ENCODE assay signal across 8 cellular contexts in genomic region chr15:52078876-52079700, GRCh38. TPM values are rescaled to one million over a fixed set of nuclear protein-coding genes. Genes with fewer than 3 reads are reported as not detected.
A peak's percentile ranks its signal among the peaks of the same experiment; 100 is the strongest.
DNase-seq lines count a peak whose midpoint lies in the region; ATAC-seq and TF ChIP-seq lines count a peak whose summit lies in the region.

No MANE protein-coding gene starts in this region.

- intact Hi-C loops in adrenal gland (cut with DNase I): loop anchor here in 1 of 2 donors (10.0 kb wide), 1 partner anchor 54 kb away; no protein-coding TSS in a partner anchor
- intact Hi-C loops in left ventricle myocardium inferior (cut with micrococcal nuclease): loop anchor here (5.0 kb wide), 1 partner anchor 97 kb away; no protein-coding TSS in a partner anchor

- H3K27ac ChIP-seq in adrenal gland (no peak overlapping the region), left ventricle myocardium inferior (replicated peaks) (no peak overlapping the region)

- H3K4me3 ChIP-seq in adrenal gland (no peak overlapping the region), left ventricle myocardium inferior (no peak overlapping the region), retinal pigment epithelial cell (ENCODE audit: low read length) (no peak overlapping the region)

- H3K4me1 ChIP-seq in adrenal gland (replicated peaks in 1 of 2) (no peaks in the 10 kb centered on the region), left ventricle myocardium inferior (peaks cover 6% of the 10 kb centered on the region)

- no peak overlapping the region for H3K4me3 Mint-ChIP-seq in T-cell

- H3K36me3 ChIP-seq in adrenal gland (replicated peaks in 1 of 2) (no peaks in the 10 kb centered on the region), left ventricle myocardium inferior (no peaks in the 10 kb centered on the region)

- peak; percentile 65 for DNase-seq in EH (ENCODE audit: low read depth)
- DNase-seq in KG1 (lab: John Stamatoyannopoulos, UW): peak; percentile 63
- DNase-seq in T-cell: peak; percentile 39 to 90 (median 76)
- DNase-seq in adrenal gland: peak; percentile 67 to 90 (median 87)
- peak; percentile 81 for DNase-seq in left ventricle myocardium inferior
- no peak for DNase-seq in retinal pigment epithelial cell (ENCODE audit: low read depth)

- no peaks in the 10 kb centered on the region for H3K27me3 Mint-ChIP-seq in T-cell

- H3K9me3 ChIP-seq in adrenal gland (replicated peaks in 1 of 3) (no peaks in the 10 kb centered on the region), left ventricle myocardium inferior (replicated peaks) (no peaks in the 10 kb centered on the region)

- H3K27me3 ChIP-seq in adrenal gland (no peaks in the 10 kb centered on the region), left ventricle myocardium inferior (ENCODE audit: low read depth) (no peaks in the 10 kb centered on the region)

- TF ChIP-seq CTCF in adrenal gland (IDR thresholded peaks at IDR 0.05) (peak; percentile 47 to 83 (median 78)), left ventricle myocardium inferior (IDR thresholded peaks at IDR 0.05; ENCODE audit: borderline replicate concordance) (peak; percentile 91), retinal pigment epithelial cell (conservative IDR thresholded peaks at IDR 0.05; ENCODE audit: low read depth, low read length) (peak; percentile 86)

- ATAC-seq in T-cell (replicated peaks in 1 of 4) (peak; percentile 77 to 87 (median 83)), HG03095 (IDR thresholded peaks at IDR 0.05; ENCODE audit: unreplicated experiment) (no peak), HG02981 (IDR thresholded peaks at IDR 0.05; ENCODE audit: unreplicated experiment) (no peak)

- TF ChIP-seq POLR2A in adrenal gland (IDR thresholded peaks at IDR 0.05): no peak

- H3K27ac Mint-ChIP-seq in T-cell: no peak overlapping the region

- 37 to 45% (median 41%) methylated on average over 12 to 13 of the region's 13 CpGs for WGBS in adrenal gland, 4 donors

- peaks cover 13 to 18% (median 14%) of the 10 kb centered on the region in 3 donors for H3K4me1 Mint-ChIP-seq in T-cell

- POLR2A ChIA-PET in T-cell (lab: Charles Lee): no interaction called here

- H3K36me3 Mint-ChIP-seq in T-cell: no peaks in the 10 kb centered on the region

- CTCF ChIA-PET in T-cell (lab: Charles Lee): interaction anchor here (0.6 to 3.8 kb wide), 27 partner anchors 9 to 429 kb away, joined by 3 to 21 read pairs (median 4); partner anchors contain the start of gene LEO1 (in 1 of the 2)

- H3K9me3 Mint-ChIP-seq in T-cell: no peaks in the 10 kb centered on the region

RNA-seq across cellular contexts. Expression of gene BCL2L10, which starts 33.5 kb away (rescaled TPM):
- under 1 TPM in 3 of 5 donors, not detected in 2; 0.20 to 0.44 (median 0.37) TPM for total RNA-seq in T-cell
- total RNA-seq in adrenal gland: 1 to 10 TPM in 7 of 8 donors, under 1 TPM in 1; 0.91 to 9.9 (median 3.8) TPM
- 1 to 10 TPM; 2.0 to 2.5 (median 2.0) TPM for polyA plus RNA-seq in adrenal gland
- not detected for total RNA-seq in left ventricle myocardium inferior

Comparison
In these comparisons a context has a peak if more than half of its experiments do, and no peak if none do; other contexts are left out.
1. ATAC-seq: peak in T-cell (4 of 4); none in HG03095 (single experiment) and HG02981 (single experiment).
2. Peak in every context shown above with its lines, with median percentiles within 50 percentile points of each other: CTCF ChIP-seq.